28 cellular contexts compared by ENCODE assay signal in the genomic region with DNA sequence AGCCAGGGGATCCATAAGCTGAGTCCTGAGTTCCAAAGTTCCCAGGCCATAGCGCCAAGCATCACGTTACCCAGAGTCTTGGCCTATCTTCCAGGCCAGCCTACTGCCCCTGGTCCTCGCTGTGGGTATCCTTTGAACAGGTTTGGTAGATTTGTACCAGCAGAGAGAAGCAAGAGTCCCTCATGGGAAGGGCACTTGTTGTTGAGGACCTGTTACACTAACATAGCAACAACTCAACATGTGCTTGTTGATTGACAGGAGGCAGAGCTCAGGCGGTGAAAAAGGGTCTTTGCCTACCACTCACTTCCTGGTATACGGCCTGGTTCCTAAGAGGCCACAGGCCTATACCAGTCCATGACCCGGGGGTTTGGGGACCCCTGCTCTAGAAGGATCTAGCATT.
"Had no signal": no experiment of that assay in that cellular context is flagged by ENCODE, and none has a peak within 500 bp of the region (broad histone marks: within the 10 kb centered on the region; RNA-seq: fewer than 3 reads in every experiment).

No MANE protein-coding gene starts in this region.

- H3K9me3 ChIP-seq: ovary, psoas muscle, right lobe of liver, sigmoid colon, stomach, thoracic aorta, thyroid gland, tibial nerve, upper lobe of left lung, vagina had no signal

- DNase-seq: naive thymus-derived CD4-positive, alpha-beta T cell; occipital lobe; ovary; posterior cingulate gyrus; psoas muscle; right cardiac atrium; right lobe of liver; sigmoid colon; small intestine; stimulated activated CD4-positive, alpha-beta T cell treated with anti-CD3 and anti-CD28 coated beads, Interleukin-15, amount 100 ng/mL, for 24 hours; stimulated activated CD4-positive, alpha-beta T cell treated with anti-CD3 and anti-CD28 coated beads, Interleukin-2, amount 100 ng/mL, for 24 hours; stimulated activated CD4-positive, alpha-beta T cell treated with anti-CD3 and anti-CD28 coated beads, Interleukin-2, amount 100 ng/mL, for 48 hours; stimulated activated CD4-positive, alpha-beta T cell treated with anti-CD3 and anti-CD28 coated beads, Interleukin-4, amount 100 ng/mL, for 24 hours; stimulated activated naive B cell treated with anti-CD40 and anti-IgM and Interleukin-4, amounts not matched to agents 10 μg/mL and 1 μg/mL and 100 μg/mL, for 72 hours; stimulated activated naive CD4-positive, alpha-beta T cell treated with Interleukin-2 at 50 U/mL for 16 hours; stomach; thyroid gland; upper lobe of left lung had no signal

- H3K4me1 ChIP-seq: neural progenitor cell, parathyroid adenoma had no signal

- H3K27ac Mint-ChIP-seq: naive thymus-derived CD4-positive, alpha-beta T cell; natural killer cell treated with Interleukin-12 subunit alpha and Interleukin-12 subunit beta and Interleukin-15 and Interleukin-18, amount 100 ng/mL, for 72 hours; neural progenitor cell; progenitor cell of endocrine pancreas; stimulated activated effector memory CD8-positive, alpha-beta T cell treated with anti-CD3 and anti-CD28 coated beads, Interleukin-12 subunit alpha, Interleukin-12 subunit beta, amount 100 ng/mL, for 72 hours; stimulated activated naive B cell treated with anti-CD40 and anti-IgM and Interleukin-4, amounts not matched to agents 10 μg/mL and 1 μg/mL and 100 μg/mL, for 72 hours; stimulated activated naive CD8-positive, alpha-beta T cell treated with anti-CD3 and anti-CD28 coated beads, Interleukin-15, Interleukin-2, amounts not matched to agents 100 ng/mL and 50 ng/mL, for 24 hours had no signal

- H3K36me3 Mint-ChIP-seq: natural killer cell treated with Interleukin-12 subunit alpha and Interleukin-12 subunit beta and Interleukin-15 and Interleukin-18, amount 100 ng/mL, for 72 hours; neural progenitor cell; stimulated activated effector memory CD8-positive, alpha-beta T cell treated with anti-CD3 and anti-CD28 coated beads, Interleukin-12 subunit alpha, Interleukin-12 subunit beta, amount 100 ng/mL, for 72 hours had no signal

- H3K4me3 Mint-ChIP-seq: naive thymus-derived CD4-positive, alpha-beta T cell; natural killer cell treated with Interleukin-12 subunit alpha and Interleukin-12 subunit beta and Interleukin-15 and Interleukin-18, amount 100 ng/mL, for 72 hours; neural progenitor cell; stimulated activated effector memory CD8-positive, alpha-beta T cell treated with anti-CD3 and anti-CD28 coated beads, Interleukin-12 subunit alpha, Interleukin-12 subunit beta, amount 100 ng/mL, for 72 hours; stimulated activated naive B cell treated with anti-CD40 and anti-IgM and Interleukin-4, amounts not matched to agents 10 μg/mL and 1 μg/mL and 100 μg/mL, for 72 hours; stimulated activated naive CD8-positive, alpha-beta T cell treated with anti-CD3 and anti-CD28 coated beads, Interleukin-15, Interleukin-2, amounts not matched to agents 100 ng/mL and 50 ng/mL, for 24 hours had no signal

- H3K9me3 Mint-ChIP-seq: natural killer cell treated with Interleukin-12 subunit alpha and Interleukin-12 subunit beta and Interleukin-15 and Interleukin-18, amount 100 ng/mL, for 72 hours; stimulated activated effector memory CD8-positive, alpha-beta T cell treated with anti-CD3 and anti-CD28 coated beads, Interleukin-12 subunit alpha, Interleukin-12 subunit beta, amount 100 ng/mL, for 72 hours; stimulated activated naive B cell treated with anti-CD40 and anti-IgM and Interleukin-4, amounts not matched to agents 10 μg/mL and 1 μg/mL and 100 μg/mL, for 72 hours; stimulated activated naive CD8-positive, alpha-beta T cell treated with anti-CD3 and anti-CD28 coated beads, Interleukin-15, Interleukin-2, amounts not matched to agents 100 ng/mL and 50 ng/mL, for 24 hours had no signal

- H3K79me2 ChIP-seq: parathyroid adenoma had no signal

- H3K4me1 Mint-ChIP-seq: stimulated activated effector memory CD8-positive, alpha-beta T cell treated with anti-CD3 and anti-CD28 coated beads, Interleukin-12 subunit alpha, Interleukin-12 subunit beta, amount 100 ng/mL, for 72 hours had no signal

- FAIRE-seq: small intestine, urothelium cell line had no signal

- H3K27me3 Mint-ChIP-seq: naive thymus-derived CD4-positive, alpha-beta T cell; natural killer cell treated with Interleukin-12 subunit alpha and Interleukin-12 subunit beta and Interleukin-15 and Interleukin-18, amount 100 ng/mL, for 72 hours; progenitor cell of endocrine pancreas; stimulated activated naive B cell treated with anti-CD40 and anti-IgM and Interleukin-4, amounts not matched to agents 10 μg/mL and 1 μg/mL and 100 μg/mL, for 72 hours; stimulated activated naive CD8-positive, alpha-beta T cell treated with anti-CD3 and anti-CD28 coated beads, Interleukin-15, Interleukin-2, amounts not matched to agents 100 ng/mL and 50 ng/mL, for 24 hours had no signal

- H3K4me3 ChIP-seq: neural progenitor cell, ovary, psoas muscle, right lobe of liver, sigmoid colon, stomach, thoracic aorta, thyroid gland, tibial nerve, upper lobe of left lung, vagina had no signal

- H2AFZ ChIP-seq: neural progenitor cell, parathyroid adenoma had no signal

- ATAC-seq: naive thymus-derived CD4-positive, alpha-beta T cell; psoas muscle; right cardiac atrium; right lobe of liver; stimulated activated effector memory CD8-positive, alpha-beta T cell treated with anti-CD3 and anti-CD28 coated beads, Interleukin-12 subunit alpha, Interleukin-12 subunit beta, amount 100 ng/mL, for 72 hours; stimulated activated naive B cell treated with anti-CD40 and anti-IgM and Interleukin-4, amounts not matched to agents 10 μg/mL and 1 μg/mL and 100 μg/mL, for 72 hours had no signal

- H3K4me2 ChIP-seq: neural progenitor cell had no signal

- H3K27ac ChIP-seq: neural progenitor cell, ovary, parathyroid adenoma, psoas muscle, right lobe of liver, sigmoid colon, stomach, thoracic aorta, thyroid gland, tibial nerve, upper lobe of left lung, vagina had no signal

- H3K27me3 ChIP-seq: neural progenitor cell, ovary, right lobe of liver, sigmoid colon, stomach, thyroid gland, tibial nerve, upper lobe of left lung, vagina had no signal

- H3K9ac ChIP-seq: neural progenitor cell, parathyroid adenoma had no signal

- H3K36me3 ChIP-seq: neural progenitor cell, ovary, right lobe of liver, sigmoid colon, stomach, thoracic aorta, thyroid gland, tibial nerve, upper lobe of left lung, vagina had no signal
